ENCODE assay signal across 1 cellular context in genomic region chr10:3141361-3142005, GRCh38.
TF ChIP-seq lines count a peak whose summit lies in the region.

No MANE protein-coding gene starts in this region.

TF ChIP-seq in IMR-90, 13 proteins besides CTCF, POLR2A, EP300 and RAD21:
- no peak for TF ChIP-seq BHLHE40 (IDR thresholded peaks at IDR 0.05; ENCODE audit: low read depth, low read length)
- TF ChIP-seq MAZ (IDR thresholded peaks at IDR 0.05; ENCODE audit: borderline replicate concordance, low read depth, low read length) = no peak
- no peak for TF ChIP-seq SMC3 (IDR thresholded peaks at IDR 0.05; ENCODE audit: low read depth, low read length)
- no peak for TF ChIP-seq MXI1 (IDR thresholded peaks at IDR 0.05; ENCODE audit: borderline replicate concordance, low read depth, low read length)
- TF ChIP-seq CHD1 (IDR thresholded peaks at IDR 0.05; ENCODE audit: low read depth, low read length) = no peak
- no peak for TF ChIP-seq ELK1 (IDR thresholded peaks at IDR 0.05; ENCODE audit: borderline replicate concordance, low read depth, low read length)
- no peak for TF ChIP-seq MAFK (IDR thresholded peaks at IDR 0.05; ENCODE audit: low read depth, low read length)
- no peak for TF ChIP-seq CEBPB (IDR thresholded peaks at IDR 0.05; ENCODE audit: low read depth, low read length)
- no peak for TF ChIP-seq FOS (IDR thresholded peaks at IDR 0.05; ENCODE audit: low read depth, low read length)
- no peak for TF ChIP-seq RCOR1 (IDR thresholded peaks at IDR 0.05; ENCODE audit: insufficient replicate concordance, low read length)
- TF ChIP-seq NFE2L2 (IDR thresholded peaks at IDR 0.05; ENCODE audit: low read depth, low read length) = no peak
- no peak for TF ChIP-seq USF2 (IDR thresholded peaks at IDR 0.05; ENCODE audit: low read depth, low read length)
- TF ChIP-seq RFX5 (IDR thresholded peaks at IDR 0.05; ENCODE audit: low read depth, low read length) = no peak
